Comparison of ENCODE assay signal across 10 cellular contexts in genomic region chr1:201715801-201716741, GRCh38.
A peak's percentile ranks its signal among the peaks of the same experiment; 100 is the strongest.
DNase-seq lines count a peak whose midpoint lies in the region; ATAC-seq and TF ChIP-seq lines count a peak whose summit lies in the region.
"Had no signal": no experiment of that assay in that cellular context is flagged by ENCODE, and none has a peak within 500 bp of the region (broad histone marks: within the 10 kb centered on the region; RNA-seq: fewer than 3 reads in every experiment).

No MANE protein-coding gene starts in this region.

- H3K27ac ChIP-seq in cingulate gyrus (ENCODE audit: low read depth, low read length) = peak overlapping the region; percentile 99
- H3K27ac ChIP-seq in ovary = peak overlapping the region; percentile 70 to 81

- DNase-seq in CD1c-positive myeloid dendritic cell (ENCODE audit: extremely low spot score) (peak; percentile 96), MV-4-11 (lab: John Stamatoyannopoulos, UW) (peak; percentile 99), ovary (peak in 2 of 5 donors; percentile 38 to 43), NCI-H1417 (lab: John Stamatoyannopoulos, UW) (no peak), HAP-1 (ENCODE audit: low spot score in 2 of 2) (no peak)
- DNase-seq in stimulated activated effector memory CD8-positive, alpha-beta T cell treated with anti-CD3 and anti-CD28 coated beads, Interleukin-12 subunit alpha, Interleukin-12 subunit beta, amount 100 ng/mL, for 72 hours (ENCODE audit: low spot score in 2 of 2) = no peak
- DNase-seq: Calu3, SW 1271 had no signal

- no peak overlapping the region for H3K4me3 ChIP-seq in ovary
- H3K4me3 ChIP-seq in HAP-1 = no peak overlapping the region

- no peak for ATAC-seq in stimulated activated effector memory CD8-positive, alpha-beta T cell treated with anti-CD3 and anti-CD28 coated beads, Interleukin-12 subunit alpha, Interleukin-12 subunit beta, amount 100 ng/mL, for 72 hours
- ATAC-seq in GM21576 (IDR thresholded peaks at IDR 0.05; ENCODE audit: unreplicated experiment) = no peak

- H3K36me3 ChIP-seq in ovary (no peaks in the 10 kb centered on the region), HAP-1 (replicated peaks) (no peaks in the 10 kb centered on the region)

- no peak for TF ChIP-seq EP300 in ovary (IDR thresholded peaks at IDR 0.05)

- TF ChIP-seq POLR2A in ovary (IDR thresholded peaks at IDR 0.05) = no peak

- H3K36me3 Mint-ChIP-seq in stimulated activated effector memory CD8-positive, alpha-beta T cell treated with anti-CD3 and anti-CD28 coated beads, Interleukin-12 subunit alpha, Interleukin-12 subunit beta, amount 100 ng/mL, for 72 hours = no peaks in the 10 kb centered on the region

- H3K27ac Mint-ChIP-seq in stimulated activated effector memory CD8-positive, alpha-beta T cell treated with anti-CD3 and anti-CD28 coated beads, Interleukin-12 subunit alpha, Interleukin-12 subunit beta, amount 100 ng/mL, for 72 hours = no peak overlapping the region

- TF ChIP-seq CTCF in ovary (IDR thresholded peaks at IDR 0.05) = no peak

- no peaks in the 10 kb centered on the region for H3K9me3 ChIP-seq in ovary
- no peaks in the 10 kb centered on the region for H3K9me3 ChIP-seq in HAP-1

- no peaks in the 10 kb centered on the region for H3K4me1 Mint-ChIP-seq in stimulated activated effector memory CD8-positive, alpha-beta T cell treated with anti-CD3 and anti-CD28 coated beads, Interleukin-12 subunit alpha, Interleukin-12 subunit beta, amount 100 ng/mL, for 72 hours

- H3K9me3 Mint-ChIP-seq in stimulated activated effector memory CD8-positive, alpha-beta T cell treated with anti-CD3 and anti-CD28 coated beads, Interleukin-12 subunit alpha, Interleukin-12 subunit beta, amount 100 ng/mL, for 72 hours = no peaks in the 10 kb centered on the region

- peaks cover 59% of the 10 kb centered on the region for H3K4me1 ChIP-seq in ovary (ENCODE audit: insufficient read depth)
- no peaks in the 10 kb centered on the region; the same call in 1 of the 2 replicates for H3K4me1 ChIP-seq in HAP-1

- intact Hi-C loops in ovary (cut with DNase I) = no loop called here

- WGBS in ovary, 3 donors = 23 to 33% (median 24%) methylated on average over 11 of the region's 11 CpGs

- in situ Hi-C loops in HAP-1 (cut with MboI; ENCODE audit: low sequenced_read_pairs) = no loop called here

- no peak overlapping the region for H3K4me3 Mint-ChIP-seq in stimulated activated effector memory CD8-positive, alpha-beta T cell treated with anti-CD3 and anti-CD28 coated beads, Interleukin-12 subunit alpha, Interleukin-12 subunit beta, amount 100 ng/mL, for 72 hours

- H3K27me3 ChIP-seq in ovary = no peaks in the 10 kb centered on the region
- no peaks in the 10 kb centered on the region for H3K27me3 ChIP-seq in HAP-1 (ENCODE audit: low read depth)

Comparison
In these comparisons a context has a peak if more than half of its experiments do, and no peak if none do; other contexts are left out.
1. DNase-seq: peak in CD1c-positive myeloid dendritic cell (single experiment) and MV-4-11 (single experiment); none in stimulated activated effector memory CD8-positive, alpha-beta T cell treated with anti-CD3 and anti-CD28 coated beads, Interleukin-12 subunit alpha, Interleukin-12 subunit beta, amount 100 ng/mL, for 72 hours (0 of 2), NCI-H1417 (0 of 3) and HAP-1 (0 of 2).